In the genomic region with DNA sequence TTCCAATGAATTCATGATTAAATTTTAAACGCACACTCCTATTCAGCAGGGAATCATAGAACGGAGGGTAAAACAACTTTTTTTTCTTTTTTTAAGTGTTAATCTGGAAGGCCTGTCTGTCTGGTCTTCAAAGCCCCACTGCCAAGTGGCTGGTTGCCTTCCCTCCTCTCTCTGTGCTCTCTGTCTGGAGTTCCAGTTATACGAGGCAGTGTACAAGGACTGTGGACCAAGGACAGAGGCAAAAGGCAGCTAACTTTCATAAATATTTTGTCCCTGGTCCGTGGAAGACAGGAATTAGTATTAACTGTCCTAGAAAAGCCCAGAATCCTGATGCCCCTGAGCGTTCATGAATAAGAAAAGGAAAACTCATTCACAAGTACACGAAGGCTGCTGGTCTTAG, we compare ENCODE assay signal across 9 cellular contexts.
"Had no signal": no experiment of that assay in that cellular context is flagged by ENCODE, and none has a peak within 500 bp of the region (broad histone marks: within the 10 kb centered on the region; RNA-seq: fewer than 3 reads in every experiment).

No MANE protein-coding gene starts in this region.

- H3K9me3 Mint-ChIP-seq: IgD-negative memory B cell had no signal

- H3K4me3 ChIP-seq: K562 had no signal

- H3K27ac Mint-ChIP-seq: IgD-negative memory B cell had no signal

- H3K4me2 ChIP-seq: KMS-11 had no signal

- H3K36me3 Mint-ChIP-seq: IgD-negative memory B cell had no signal

- FAIRE-seq: HepG2, HTR-8/SVneo, K562 had no signal

- H3K4me3 Mint-ChIP-seq: IgD-negative memory B cell had no signal

- ATAC-seq: HepG2, K562 had no signal

- DNase-seq: IMR-90, KBM-7, KG1 had no signal

- H3K27ac ChIP-seq: HL-60, KMS-11 had no signal
